ENCODE assay signal across 19 cellular contexts in the genomic region with DNA sequence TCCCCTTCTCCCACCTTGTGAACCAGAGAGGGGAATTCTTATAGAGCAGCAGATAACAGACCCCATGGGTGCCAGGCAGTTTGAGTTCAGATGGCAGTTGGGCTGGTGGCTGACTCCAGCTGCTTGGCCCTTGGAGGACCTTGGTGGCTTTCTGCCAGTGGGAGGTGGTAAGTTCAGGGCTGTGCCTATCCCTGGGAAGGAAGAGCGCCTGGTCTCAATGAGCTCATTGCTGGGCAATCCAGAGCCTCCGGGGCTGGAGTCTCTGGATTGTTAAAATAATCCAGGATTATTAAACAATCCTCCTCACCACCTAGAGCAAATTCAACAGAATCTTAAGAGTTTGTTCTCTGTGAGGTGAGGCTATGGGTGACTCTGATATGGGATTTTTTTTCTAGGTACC.
DNase-seq lines count a peak whose midpoint lies in the region; ATAC-seq, FAIRE-seq and TF ChIP-seq lines count a peak whose summit lies in the region.
"Had no signal": no experiment of that assay in that cellular context is flagged by ENCODE, and none has a peak within 500 bp of the region (broad histone marks: within the 10 kb centered on the region; RNA-seq: fewer than 3 reads in every experiment).

No MANE protein-coding gene starts in this region.

- WGBS in pancreas, 2 donors: 42 to 49% methylated on average over 2 of the region's 2 CpGs

- H3K27me3 ChIP-seq in pancreas: no peaks in the 10 kb centered on the region
- H3K27me3 ChIP-seq: tibial nerve had no signal

- DNase-seq in ELF-1 (ENCODE audit: low read depth, low spot score) (peak; percentile 25), M059J (ENCODE audit: low read depth) (peak; percentile 58), dermis blood vessel endothelial cell (peak; percentile 8), pancreas (peak in 4 of 6 donors; percentile 25 to 58 (median 44)), NOMO-1 (lab: John Stamatoyannopoulos, UW; ENCODE audit: unreplicated experiment in 2 of 2) (no peak), SKM-1 treated with dmso at 0.1 percent for 144 hours (lab: John Stamatoyannopoulos, UW; ENCODE audit: unreplicated experiment) (no peak)
- DNase-seq: activated CD4-positive, alpha-beta memory T cell treated with anti-CD3 and anti-CD28 coated beads, Interleukin-2, amount 10 ng/mL, durations not matched to agents 7 days and 5 days; activated T-cell treated with anti-CD3 and anti-CD28 coated beads, Interleukin-2, amount 50 U/mL, for 48 hours; CD8-positive, alpha-beta T cell; GDM1; glutamatergic neuron; NCI-H1092 treated with DMSO at 0.1 percent for 48 hours; OCI-M1; stimulated activated CD4-positive, alpha-beta T cell treated with anti-CD3 and anti-CD28 coated beads, Interleukin-4, amount 100 ng/mL, for 24 hours had no signal

- no peak overlapping the region for H3K27ac ChIP-seq in pancreas
- H3K27ac ChIP-seq: SK-N-MC, tibial nerve had no signal

- no peak overlapping the region for H3K4me3 ChIP-seq in pancreas
- H3K4me3 ChIP-seq: SK-N-MC, tibial nerve had no signal

- no peak for TF ChIP-seq CTCF in pancreas (IDR thresholded peaks at IDR 0.05)

- ATAC-seq in pancreas (peak; percentile 64 to 89 (median 70)), HG03139 (IDR thresholded peaks at IDR 0.05; ENCODE audit: unreplicated experiment) (no peak), HG02981 (IDR thresholded peaks at IDR 0.05; ENCODE audit: unreplicated experiment) (no peak)
- ATAC-seq: CD8-positive, alpha-beta T cell had no signal

- no peaks in the 10 kb centered on the region for H3K36me3 ChIP-seq in pancreas
- H3K36me3 ChIP-seq: tibial nerve had no signal

- no peaks in the 10 kb centered on the region for H3K9me3 ChIP-seq in pancreas
- H3K9me3 ChIP-seq: tibial nerve had no signal

- intact Hi-C loops in pancreas (cut with DNase I): no loop called here

- H3K4me1 ChIP-seq in pancreas: no peaks in the 10 kb centered on the region
- H3K4me1 ChIP-seq: tibial nerve had no signal

- FAIRE-seq in pancreas (lab: Jason Lieb, UNC): no peak
- FAIRE-seq: TTC549 had no signal

Comparison
In these comparisons a context has a peak if more than half of its experiments do, and no peak if none do; other contexts are left out.
1. DNase-seq: peak in ELF-1 (single experiment), M059J (single experiment), dermis blood vessel endothelial cell (single experiment) and pancreas (4 of 6); none in NOMO-1 (0 of 2) and SKM-1 treated with dmso at 0.1 percent for 144 hours (single experiment).
2. ATAC-seq: peak in pancreas (4 of 4); none in HG03139 (single experiment) and HG02981 (single experiment).